ENCODE assay signal across 8 cellular contexts in genomic region chr4:13626492-13627184, GRCh38. TPM values are rescaled to one million over a fixed set of nuclear protein-coding genes. Genes with fewer than 3 reads are reported as not detected.
DNase-seq lines count a peak whose midpoint lies in the region; ATAC-seq and TF ChIP-seq lines count a peak whose summit lies in the region.

No MANE protein-coding gene starts in this region.

- no peaks in the 10 kb centered on the region for H3K36me3 ChIP-seq in CD8-positive, alpha-beta T cell (ENCODE audit: insufficient read depth, low read length)
- no peaks in the 10 kb centered on the region for H3K36me3 ChIP-seq in MM.1S (replicated peaks; ENCODE audit: insufficient read depth, low read length)
- H3K36me3 ChIP-seq in effector memory CD4-positive, alpha-beta T cell (ENCODE audit: control insufficient read depth, insufficient read depth, low read length), result no peaks in the 10 kb centered on the region
- H3K36me3 ChIP-seq in neuron (ENCODE audit: insufficient read depth, low read length), result no peaks in the 10 kb centered on the region

- peaks cover 56% of the 10 kb centered on the region for H3K79me2 ChIP-seq in MM.1S (ENCODE audit: low read length)

- peak overlapping the region; percentile 65 for H3K4me3 ChIP-seq in CD8-positive, alpha-beta T cell (ENCODE audit: low read depth, low read length)
- H3K4me3 ChIP-seq in MM.1S (ENCODE audit: low read length) (peak overlapping the region; percentile 96), neuron (ENCODE audit: low read length) (peak overlapping the region; percentile 74)
- H3K4me3 ChIP-seq in effector memory CD4-positive, alpha-beta T cell (ENCODE audit: insufficient read depth, low read depth, low read length, poor library complexity, severe bottlenecking), result peak overlapping the region; percentile 97

- peak overlapping the region; percentile 92 for H3K4me3 Mint-ChIP-seq in CD8-positive, alpha-beta T cell

- peak overlapping the region; percentile 96 for H3K4me2 ChIP-seq in MM.1S (ENCODE audit: low read depth, low read length)

- H3K27ac ChIP-seq in CD8-positive, alpha-beta T cell (ENCODE audit: low read depth, low read length), result peak overlapping the region; percentile 35
- H3K27ac ChIP-seq in MM.1S (ENCODE audit: low read length), result peak overlapping the region; percentile 17; the same call in 1 of the 2 replicates
- H3K27ac ChIP-seq in effector memory CD4-positive, alpha-beta T cell (ENCODE audit: insufficient read depth, low read length, poor library complexity, severe bottlenecking), result peak overlapping the region; percentile 30

- CTCF ChIA-PET in CD8-positive, alpha-beta T cell (lab: Charles Lee), result no interaction called here

- H3K9me3 Mint-ChIP-seq in CD8-positive, alpha-beta T cell, result no peaks in the 10 kb centered on the region

- no peak for ATAC-seq in CD8-positive, alpha-beta T cell

- no peaks in the 10 kb centered on the region for H3K27me3 ChIP-seq in CD8-positive, alpha-beta T cell (ENCODE audit: insufficient read depth, low read length)
- H3K27me3 ChIP-seq in MM.1S (replicated peaks; ENCODE audit: insufficient read depth, low read length), result no peaks in the 10 kb centered on the region
- H3K27me3 ChIP-seq in effector memory CD4-positive, alpha-beta T cell (replicated peaks; ENCODE audit: control insufficient read depth, insufficient read depth, low read length, poor library complexity, severe bottlenecking), result no peaks in the 10 kb centered on the region
- H3K27me3 ChIP-seq in neuron (ENCODE audit: insufficient read depth, low read length), result no peaks in the 10 kb centered on the region

- no peaks in the 10 kb centered on the region for H3K27me3 Mint-ChIP-seq in CD8-positive, alpha-beta T cell (ENCODE audit: low read depth)

- peaks cover 26% of the 10 kb centered on the region for H3K36me3 Mint-ChIP-seq in CD8-positive, alpha-beta T cell

- peak overlapping the region; percentile 91 for H3K27ac Mint-ChIP-seq in CD8-positive, alpha-beta T cell

- TF ChIP-seq CTCF in CD8-positive, alpha-beta T cell (IDR thresholded peaks at IDR 0.05), result no peak
- TF ChIP-seq CTCF in MM.1S (IDR thresholded peaks at IDR 0.05; ENCODE audit: low read length), result no peak

- H3K4me1 Mint-ChIP-seq in CD8-positive, alpha-beta T cell (ENCODE audit: low read depth), result peaks cover 58% of the 10 kb centered on the region

- no peak for DNase-seq in CD8-positive, alpha-beta T cell
- no peak for DNase-seq in MM.1S
- DNase-seq in effector memory CD4-positive, alpha-beta T cell, result no peak
- no peak for DNase-seq in EL
- no peak for DNase-seq in MV-4-11 (lab: John Stamatoyannopoulos, UW)
- no peak for DNase-seq in stimulated activated CD4-positive, alpha-beta T cell treated with anti-CD3 and anti-CD28 coated beads, Interleukin-4, amount 100 ng/mL, for 24 hours
- DNase-seq in activated CD4-positive, alpha-beta T cell treated with anti-CD3 and anti-CD28 coated beads for 1 hour, result no peak

- no peaks in the 10 kb centered on the region; the same call in 1 of the 2 replicates for H4K20me1 ChIP-seq in MM.1S (ENCODE audit: insufficient read depth, low read length)

- peak overlapping the region; percentile 74 for H3K9ac ChIP-seq in MM.1S (ENCODE audit: low read length)

- H2AFZ ChIP-seq in MM.1S (ENCODE audit: low read length) (peak overlapping the region; percentile 75), neuron (ENCODE audit: low read depth, low read length) (no peak overlapping the region)

- no peaks in the 10 kb centered on the region for H3K9me2 ChIP-seq in MM.1S (replicated peaks; ENCODE audit: insufficient read depth, low read length)

- no peaks in the 10 kb centered on the region for H3K9me3 ChIP-seq in CD8-positive, alpha-beta T cell (ENCODE audit: low read length)
- no peaks in the 10 kb centered on the region for H3K9me3 ChIP-seq in MM.1S (replicated peaks; ENCODE audit: insufficient read depth, low read length)
- no peaks in the 10 kb centered on the region for H3K9me3 ChIP-seq in effector memory CD4-positive, alpha-beta T cell (ENCODE audit: control insufficient read depth, low read length)
- H3K9me3 ChIP-seq in neuron (ENCODE audit: low read length), result no peaks in the 10 kb centered on the region

- POLR2A ChIA-PET in CD8-positive, alpha-beta T cell (lab: Charles Lee), result no interaction called here

- intact Hi-C loops in CD8-positive, alpha-beta T cell (cut with DNase I, micrococcal nuclease), result loop anchor here (1.0 to 5.0 kb wide), 4 partner anchors 28 to 1376 kb away; partner anchors contain the start of genes RAB28 (in 2 of the 2) and CPEB2 (in 1 of the 2)

- H3F3A ChIP-seq in MM.1S (ENCODE audit: insufficient read depth, low read length), result 0 out of 2 replicates have a peak, but pooled peaks cover 3% of the 10 kb centered on the region

- peaks cover 26% of the 10 kb centered on the region for H3K4me1 ChIP-seq in CD8-positive, alpha-beta T cell (ENCODE audit: insufficient read depth, low read length)
- H3K4me1 ChIP-seq in MM.1S (ENCODE audit: low read length), result peaks cover 9% of the 10 kb centered on the region
- H3K4me1 ChIP-seq in effector memory CD4-positive, alpha-beta T cell (ENCODE audit: control insufficient read depth, insufficient read depth, low read length, poor library complexity, severe bottlenecking), result peaks cover 5% of the 10 kb centered on the region
- peaks cover 17% of the 10 kb centered on the region for H3K4me1 ChIP-seq in neuron (ENCODE audit: insufficient read depth, low read length)

RNA-seq across cellular contexts. Expression of gene BOD1L1, which starts 0.9 kb away (rescaled TPM):
- total RNA-seq in CD8-positive, alpha-beta T cell, result 10 to 100 TPM; 44.0 to 48.3 TPM
